In genomic region chr7:7554021-7554432, GRCh38 we compare ENCODE assay signal across 11 cellular contexts. TPM values are rescaled to one million over a fixed set of nuclear protein-coding genes. Genes with fewer than 3 reads are reported as not detected.
A peak's percentile ranks its signal among the peaks of the same experiment; 100 is the strongest.
DNase-seq lines count a peak whose midpoint lies in the region; ATAC-seq and TF ChIP-seq lines count a peak whose summit lies in the region.
"Had no signal": no experiment of that assay in that cellular context is flagged by ENCODE, and none has a peak within 500 bp of the region (broad histone marks: within the 10 kb centered on the region; RNA-seq: fewer than 3 reads in every experiment).

No MANE protein-coding gene starts in this region.

- H3K9me3 ChIP-seq in right cardiac atrium (ENCODE audit: control insufficient read depth, low read length) (no peaks in the 10 kb centered on the region), Caco-2 (no peaks in the 10 kb centered on the region)

- H3K4me1 ChIP-seq in right cardiac atrium (ENCODE audit: control insufficient read depth, insufficient read depth, low read length), result no peaks in the 10 kb centered on the region
- no peaks in the 10 kb centered on the region for H3K4me1 ChIP-seq in Caco-2

- H3K36me3 Mint-ChIP-seq in WTC11, result peaks cover 12% of the 10 kb centered on the region
- peaks cover 7% of the 10 kb centered on the region for H3K36me3 Mint-ChIP-seq in Caco-2 (ENCODE audit: insufficient read depth, unreplicated experiment)

- CTCF ChIA-PET in WTC11 (lab: Charles Lee), result no interaction called here
- CTCF ChIA-PET in Caco-2 (lab: Charles Lee), result no interaction called here

- no peaks in the 10 kb centered on the region for H3K27me3 Mint-ChIP-seq in WTC11 (ENCODE audit: low read depth)
- no peaks in the 10 kb centered on the region for H3K27me3 Mint-ChIP-seq in Caco-2 (ENCODE audit: insufficient read depth, unreplicated experiment)
- H3K27me3 Mint-ChIP-seq: memory B cell had no signal

- H3K9me3 Mint-ChIP-seq in WTC11, result peaks cover 16% of the 10 kb centered on the region
- H3K9me3 Mint-ChIP-seq in Caco-2 (ENCODE audit: unreplicated experiment), result peaks cover 9% of the 10 kb centered on the region

- H3K27ac ChIP-seq in right cardiac atrium (ENCODE audit: low read length), result no peak overlapping the region

- intact Hi-C loops in right cardiac atrium (cut with DNase I), result no loop called here
- intact Hi-C loops in Caco-2 (cut with micrococcal nuclease; ENCODE audit: unreplicated experiment), result no loop called here

- TF ChIP-seq CTCF in WTC11 (IDR thresholded peaks at IDR 0.05) (no peak), omental fat pad (IDR thresholded peaks at IDR 0.05) (no peak), Caco-2 (IDR thresholded peaks at IDR 0.05; ENCODE audit: insufficient read depth in 1 of 2, low read depth in 1 of 2, low read length in 1 of 2, severe bottlenecking in 1 of 2, unreplicated experiment in 1 of 2) (no peak)

- peak; percentile 10 for DNase-seq in COR-L47 (lab: John Stamatoyannopoulos, UW)
- peak; percentile 82 for DNase-seq in NCI-H1105 (lab: John Stamatoyannopoulos, UW)
- no peak for DNase-seq in WTC11 (ENCODE audit: low spot score)
- DNase-seq in kidney glomerular epithelial cell (lab: John Stamatoyannopoulos, UW), result peak; percentile 66
- no peak for DNase-seq in omental fat pad (ENCODE audit: low spot score)
- DNase-seq in right cardiac atrium, result no peak
- no peak for DNase-seq in NCI-H526 (lab: John Stamatoyannopoulos, UW)
- no peak for DNase-seq in Caco-2

- H3K27ac Mint-ChIP-seq in WTC11 (no peak overlapping the region), Caco-2 (ENCODE audit: unreplicated experiment) (no peak overlapping the region)
- H3K27ac Mint-ChIP-seq: activated naive CD4-positive, alpha-beta T cell treated with anti-CD3 and anti-CD28 coated beads, Interleukin-2, amount 50 U/mL, for 72 hours; memory B cell had no signal

- ATAC-seq in WTC11 (peak; percentile 43; the same call in 1 of the 2 replicates), omental fat pad (ENCODE audit: low FRiP score) (no peak), right cardiac atrium (no peak)
- ATAC-seq: activated naive CD4-positive, alpha-beta T cell treated with anti-CD3 and anti-CD28 coated beads, Interleukin-2, amount 50 U/mL, for 72 hours; esophagus mucosa had no signal

- no peaks in the 10 kb centered on the region for H3K4me1 Mint-ChIP-seq in WTC11
- no peaks in the 10 kb centered on the region for H3K4me1 Mint-ChIP-seq in Caco-2 (ENCODE audit: low read depth, unreplicated experiment)
- H3K4me1 Mint-ChIP-seq: memory B cell had no signal

- H3K4me3 ChIP-seq in right cardiac atrium (ENCODE audit: low read length), result no peak overlapping the region
- no peak overlapping the region for H3K4me3 ChIP-seq in Caco-2 (ENCODE audit: low read depth, low read length)

- no peak overlapping the region for H3K4me3 Mint-ChIP-seq in WTC11
- H3K4me3 Mint-ChIP-seq in Caco-2 (ENCODE audit: unreplicated experiment), result no peak overlapping the region
- H3K4me3 Mint-ChIP-seq: memory B cell had no signal

- H3K27me3 ChIP-seq in right cardiac atrium (ENCODE audit: control insufficient read depth, insufficient read depth) (no peaks in the 10 kb centered on the region), Caco-2 (replicated peaks; ENCODE audit: control insufficient read depth, insufficient read depth, low read length) (no peaks in the 10 kb centered on the region)

- POLR2A ChIA-PET in WTC11 (lab: Charles Lee), result no interaction called here
- POLR2A ChIA-PET in Caco-2 (lab: Charles Lee), result no interaction called here

- no peaks in the 10 kb centered on the region for H3K36me3 ChIP-seq in Caco-2 (ENCODE audit: control insufficient read depth, insufficient read depth, low read length)

- WGBS in right cardiac atrium, result 82% methylated on average over 5 of the region's 5 CpGs

- BruUV-seq in Caco-2 (replicated peaks; lab: Mats Ljungman, UMichigan), result no TSS peak

TF ChIP-seq in WTC11, 78 proteins besides CTCF, POLR2A, EP300 and RAD21 (continues in another document):
- TF ChIP-seq USF2 (CRISPR knock-in tag; IDR thresholded peaks at IDR 0.05), result no peak
- no peak for TF ChIP-seq IRF2 (CRISPR knock-in tag; IDR thresholded peaks at IDR 0.05; ENCODE audit: borderline replicate concordance, low read depth)
- no peak for TF ChIP-seq E2F4 (CRISPR knock-in tag; IDR thresholded peaks at IDR 0.05; ENCODE audit: borderline replicate concordance, low read depth)
- no peak for TF ChIP-seq HMGXB4 (CRISPR knock-in tag; IDR thresholded peaks at IDR 0.05)
- TF ChIP-seq GABPB1 (CRISPR knock-in tag; IDR thresholded peaks at IDR 0.05), result no peak
- no peak for TF ChIP-seq SOX15 (CRISPR knock-in tag; IDR thresholded peaks at IDR 0.05)
- no peak for TF ChIP-seq HMGA2 (CRISPR knock-in tag; IDR thresholded peaks at IDR 0.05)
- no peak for TF ChIP-seq ARID4B (CRISPR knock-in tag; IDR thresholded peaks at IDR 0.05; ENCODE audit: borderline replicate concordance)
- no peak for TF ChIP-seq NR2C2 (CRISPR knock-in tag; IDR thresholded peaks at IDR 0.05)
- TF ChIP-seq CREB1 (CRISPR knock-in tag; IDR thresholded peaks at IDR 0.05), result no peak
- no peak for TF ChIP-seq NFYB (CRISPR knock-in tag; conservative IDR thresholded peaks at IDR 0.05; ENCODE audit: low read depth)
- no peak for TF ChIP-seq SMAD4 (CRISPR knock-in tag; IDR thresholded peaks at IDR 0.05)
- no peak for TF ChIP-seq SMAD3 (CRISPR knock-in tag; IDR thresholded peaks at IDR 0.05; ENCODE audit: borderline replicate concordance)

RNA-seq across cellular contexts. Expression of gene MIOS, which starts 12.7 kb away (rescaled TPM):
- total RNA-seq in WTC11 (2021) (38.8 to 43.9 TPM (median 41.3 TPM) in 3 replicates), omental fat pad (10 to 100 TPM; 28.4 to 61.7 (median 41.5) TPM), right cardiac atrium (10 to 100 TPM; 18.9 to 26.0 (median 23.3) TPM), Caco-2 (2022) (32.1 and 37.3 TPM in 2 replicates)
- 9.4 TPM for polyA plus RNA-seq in right cardiac atrium

RNA-seq across cellular contexts. Expression of gene COL28A1, which starts 18.4 kb away (rescaled TPM):
- 0.81 to 1.5 TPM (median 1.0 TPM) in 3 replicates for total RNA-seq in WTC11 (2021)
- 1 to 10 TPM in 1 of 4 donors, under 1 TPM in 3; 0.25 to 3.0 (median 0.65) TPM for total RNA-seq in omental fat pad
- total RNA-seq in right cardiac atrium, result 1 to 10 TPM; 3.8 to 5.8 (median 5.0) TPM
- 4.3 TPM for polyA plus RNA-seq in right cardiac atrium
- 6.2 and 7.3 TPM in 2 replicates for total RNA-seq in Caco-2 (2022)

Comparison
In these comparisons a context has a peak if more than half of its experiments do, and no peak if none do; other contexts are left out.
1. DNase-seq: peak in COR-L47 (single experiment), NCI-H1105 (single experiment) and kidney glomerular epithelial cell (single experiment); none in WTC11 (single experiment), omental fat pad (single experiment), right cardiac atrium (0 of 3), NCI-H526 (0 of 2) and Caco-2 (0 of 2).